ENCODE assay signal across 33 cellular contexts in genomic region chr9:18822850-18823249, GRCh38.
"Had no signal": no experiment of that assay in that cellular context is flagged by ENCODE, and none has a peak within 500 bp of the region (broad histone marks: within the 10 kb centered on the region; RNA-seq: fewer than 3 reads in every experiment).

No MANE protein-coding gene starts in this region.

- H3K27me3 ChIP-seq: adrenal gland, body of pancreas, breast epithelium, Peyer's patch, SJSA1 had no signal

- H3K27ac Mint-ChIP-seq: activated CD4-positive, alpha-beta T cell treated with anti-CD3 and anti-CD28 coated beads for 36 hours; activated CD4-positive, alpha-beta T cell treated with anti-CD3 and anti-CD28 coated beads, Interleukin-2, amount 10 ng/mL, durations not matched to agents 7 days and 5 days; activated CD8-positive, alpha-beta T cell treated with anti-CD3 and anti-CD28 coated beads, Interleukin-2, amount 10 ng/mL, durations not matched to agents 7 days and 5 days; activated naive CD4-positive, alpha-beta T cell treated with anti-CD3 and anti-CD28 coated beads for 36 hours; activated naive CD4-positive, alpha-beta T cell treated with anti-CD3 and anti-CD28 coated beads, Interleukin-2, amount 50 U/mL, for 72 hours; activated T-cell treated with anti-CD3 and anti-CD28 coated beads, Interleukin-2, amount 50 U/mL, for 24 hours; activated T-helper 2 cell treated with anti-CD3 and anti-CD28 coated beads, Interferon-gamma antibody, Interleukin-2, Interleukin-4, amounts not matched to agents 10 μg/mL and 5 μg/mL and 100 μg/mL, durations not matched to agents 14 hours and 24 hours and 36 hours; T-helper 1 cell treated with Interleukin-12 subunit alpha and Interleukin-12 subunit beta and Interleukin-4 antibody, amounts not matched to agents 30 μg/mL and 1 μg/mL, for 36 hours; T-helper 2 cell treated with Interferon-gamma antibody and Interleukin-4, amounts not matched to agents 5 μg/mL and 100 μg/mL, for 36 hours had no signal

- FAIRE-seq: astrocyte, TTC549 had no signal

- H3K4me1 ChIP-seq: breast epithelium, SJSA1 had no signal

- H3K36me3 ChIP-seq: adrenal gland, breast epithelium, Peyer's patch, SJSA1 had no signal

- H3K9me3 ChIP-seq: adrenal gland, body of pancreas, breast epithelium, Peyer's patch, SJSA1, SK-N-SH had no signal

- ATAC-seq: activated CD4-positive, alpha-beta T cell treated with anti-CD3 and anti-CD28 coated beads for 36 hours; activated CD4-positive, CD25-positive, alpha-beta regulatory T cell treated with anti-CD3 and anti-CD28 coated beads, Interleukin-2, amount 50 U/mL, for 24 hours; activated CD8-positive, alpha-beta T cell treated with anti-CD3 and anti-CD28 coated beads, Interleukin-2, amount 10 ng/mL, durations not matched to agents 7 days and 5 days; activated naive CD4-positive, alpha-beta T cell treated with anti-CD3 and anti-CD28 coated beads, Interleukin-2, amount 50 U/mL, for 72 hours; body of pancreas; PC-3 had no signal

- H3K9me3 Mint-ChIP-seq: activated CD4-positive, alpha-beta T cell treated with anti-CD3 and anti-CD28 coated beads, Interleukin-2, amount 10 ng/mL, durations not matched to agents 7 days and 5 days; activated naive CD4-positive, alpha-beta T cell treated with anti-CD3 and anti-CD28 coated beads for 36 hours; activated naive CD4-positive, alpha-beta T cell treated with anti-CD3 and anti-CD28 coated beads, Interleukin-2, amount 50 U/mL, for 72 hours; activated T-cell treated with anti-CD3 and anti-CD28 coated beads, Interleukin-2, amount 50 U/mL, for 24 hours; activated T-helper 2 cell treated with anti-CD3 and anti-CD28 coated beads, Interferon-gamma antibody, Interleukin-2, Interleukin-4, amounts not matched to agents 10 μg/mL and 5 μg/mL and 100 μg/mL, durations not matched to agents 14 hours and 24 hours and 36 hours; T-helper 1 cell treated with Interleukin-12 subunit alpha and Interleukin-12 subunit beta and Interleukin-4 antibody, amounts not matched to agents 30 μg/mL and 1 μg/mL, for 36 hours; T-helper 2 cell treated with Interferon-gamma antibody and Interleukin-4, amounts not matched to agents 5 μg/mL and 100 μg/mL, for 36 hours had no signal

- H3K27ac ChIP-seq: adrenal gland, body of pancreas, breast epithelium, SJSA1 had no signal

- H3K9ac ChIP-seq: SK-N-SH had no signal

- H3K4me2 ChIP-seq: SK-N-SH had no signal

- H3K4me3 ChIP-seq: adrenal gland, body of pancreas, breast epithelium, Peyer's patch, SJSA1 had no signal

- H3K36me3 Mint-ChIP-seq: activated naive CD4-positive, alpha-beta T cell treated with anti-CD3 and anti-CD28 coated beads, Interleukin-2, amount 50 U/mL, for 72 hours had no signal

- DNase-seq: activated CD4-positive, alpha-beta T cell treated with anti-CD3 and anti-CD28 coated beads for 36 hours; activated CD4-positive, alpha-beta T cell treated with anti-CD3 and anti-CD28 coated beads, Interleukin-2, amount 10 ng/mL, durations not matched to agents 7 days and 5 days; activated CD4-positive, alpha-beta T cell treated with anti-CD3 and anti-CD28 coated beads, Interleukin-2, amount 50 U/mL, for 48 hours; activated CD8-positive, alpha-beta T cell treated with anti-CD3 and anti-CD28 coated beads, Interleukin-2, amount 10 ng/mL, durations not matched to agents 7 days and 5 days; activated gamma-delta T cell; activated naive CD4-positive, alpha-beta T cell treated with anti-CD3 and anti-CD28 coated beads for 36 hours; activated T-cell treated with anti-CD3 and anti-CD28 coated beads, Interleukin-2, amount 50 U/mL, for 24 hours; adrenal gland; body of pancreas; Karpas-422; KBM-7; NCI-H1105; NCI-H1417 treated with DMSO at 0.1 percent for 48 hours; NCI-H187 treated with DMSO at 0.1 percent for 48 hours; NCI-H2081; NCI-H2171 treated with DMSO at 0.1 percent for 48 hours; NCI-H2227 treated with DMSO at 0.1 percent for 48 hours; NCI-H446; NCI-H526 treated with DMSO at 0.1 percent for 48 hours; PC-3; Peyer's patch; RPMI8226; SHP77 treated with DMSO at 0.1 percent for 48 hours; SK-N-SH had no signal

- H3K4me3 Mint-ChIP-seq: activated CD4-positive, alpha-beta T cell treated with anti-CD3 and anti-CD28 coated beads for 36 hours; activated CD4-positive, alpha-beta T cell treated with anti-CD3 and anti-CD28 coated beads, Interleukin-2, amount 10 ng/mL, durations not matched to agents 7 days and 5 days; activated CD8-positive, alpha-beta T cell treated with anti-CD3 and anti-CD28 coated beads, Interleukin-2, amount 10 ng/mL, durations not matched to agents 7 days and 5 days; activated naive CD4-positive, alpha-beta T cell treated with anti-CD3 and anti-CD28 coated beads for 36 hours; activated T-cell treated with anti-CD3 and anti-CD28 coated beads, Interleukin-2, amount 50 U/mL, for 24 hours; T-helper 1 cell treated with Interleukin-12 subunit alpha and Interleukin-12 subunit beta and Interleukin-4 antibody, amounts not matched to agents 30 μg/mL and 1 μg/mL, for 36 hours; T-helper 2 cell treated with Interferon-gamma antibody and Interleukin-4, amounts not matched to agents 5 μg/mL and 100 μg/mL, for 36 hours had no signal

- H3K27me3 Mint-ChIP-seq: activated CD4-positive, alpha-beta T cell treated with anti-CD3 and anti-CD28 coated beads for 36 hours; activated CD4-positive, alpha-beta T cell treated with anti-CD3 and anti-CD28 coated beads, Interleukin-2, amount 10 ng/mL, durations not matched to agents 7 days and 5 days; activated T-cell treated with anti-CD3 and anti-CD28 coated beads, Interleukin-2, amount 50 U/mL, for 24 hours had no signal
